21 cellular contexts compared by ENCODE assay signal in genomic region chr1:244995602-244996400, GRCh38.
DNase-seq lines count a peak whose midpoint lies in the region; ATAC-seq, FAIRE-seq and TF ChIP-seq lines count a peak whose summit lies in the region.
"Had no signal": no experiment of that assay in that cellular context is flagged by ENCODE, and none has a peak within 500 bp of the region (broad histone marks: within the 10 kb centered on the region; RNA-seq: fewer than 3 reads in every experiment).

No MANE protein-coding gene starts in this region.

- no peak overlapping the region for H3K4me3 ChIP-seq in body of pancreas
- H3K4me3 ChIP-seq in HepG2 (replicated peaks in 1 of 3; ENCODE audit: insufficient read depth in 1 of 3, low read depth in 2 of 3, low read length in 3 of 3), result no peak overlapping the region
- no peak overlapping the region for H3K4me3 ChIP-seq in pancreas
- H3K4me3 ChIP-seq in Peyer's patch, result no peak overlapping the region
- no peak overlapping the region for H3K4me3 ChIP-seq in thyroid gland (replicated peaks in 1 of 3)
- H3K4me3 ChIP-seq: GM12878, HAP-1 had no signal

- TF ChIP-seq CTCF in body of pancreas (IDR thresholded peaks at IDR 0.05) (no peak), HepG2 (CRISPR knock-in tag; IDR thresholded peaks at IDR 0.05) (no peak), pancreas (IDR thresholded peaks at IDR 0.05) (no peak), Peyer's patch (IDR thresholded peaks at IDR 0.05) (no peak), thyroid gland (IDR thresholded peaks at IDR 0.05) (no peak)

- no peak for TF ChIP-seq RAD21 in HepG2 (CRISPR knock-in tag; IDR thresholded peaks at IDR 0.05)

- H3K9me3 ChIP-seq in body of pancreas, result no peaks in the 10 kb centered on the region
- no peaks in the 10 kb centered on the region for H3K9me3 ChIP-seq in HepG2 (ENCODE audit: low read length)
- H3K9me3 ChIP-seq in pancreas, result no peaks in the 10 kb centered on the region
- no peaks in the 10 kb centered on the region for H3K9me3 ChIP-seq in Peyer's patch
- no peaks in the 10 kb centered on the region for H3K9me3 ChIP-seq in thyroid gland
- H3K9me3 ChIP-seq: BE2C, HAP-1 had no signal

- CTCF ChIA-PET in HepG2 (lab: Yijun Ruan, JAX; ENCODE audit: low intra/inter-chr PET ratio, low total read pairs), result no interaction called here

- H3K27ac ChIP-seq in body of pancreas (peak overlapping the region in 2 of 4 donors; percentile 31 to 40), HepG2 (ENCODE audit: extremely low read length, insufficient read depth, low read length) (no peak overlapping the region), pancreas (no peak overlapping the region), Peyer's patch (no peak overlapping the region), thyroid gland (no peak overlapping the region)
- H3K27ac ChIP-seq: HL-60 had no signal

- WGBS in body of pancreas, 2 donors, result 85 to 88% methylated on average over 11 of the region's 11 CpGs
- WGBS in HepG2 (ENCODE audit: low lambda C conversion rate), result 94% methylated on average over 11 of the region's 11 CpGs
- WGBS in pancreas, 2 donors, result 89 to 93% methylated on average over 11 of the region's 11 CpGs
- WGBS in thyroid gland, 2 donors, result 94 to 96% methylated on average over 11 of the region's 11 CpGs

- H3K79me2 ChIP-seq in HepG2 (ENCODE audit: insufficient read depth, low read length), result no peaks in the 10 kb centered on the region

- H3K36me3 ChIP-seq in body of pancreas (replicated peaks in 1 of 2; ENCODE audit: insufficient read depth in 1 of 2, low read depth in 2 of 2), result no peaks in the 10 kb centered on the region
- H3K36me3 ChIP-seq in HepG2 (replicated peaks in 1 of 2; ENCODE audit: control insufficient read depth in 1 of 2, insufficient read depth in 2 of 2, low read length in 2 of 2), result no peaks in the 10 kb centered on the region
- no peaks in the 10 kb centered on the region for H3K36me3 ChIP-seq in pancreas
- H3K36me3 ChIP-seq in Peyer's patch, result no peaks in the 10 kb centered on the region
- no peaks in the 10 kb centered on the region for H3K36me3 ChIP-seq in thyroid gland
- H3K36me3 ChIP-seq: BE2C, HAP-1 had no signal

- H2AFZ ChIP-seq in HepG2 (ENCODE audit: low read length), result no peak overlapping the region

- H3K4me2 ChIP-seq in HepG2 (ENCODE audit: low read depth, low read length), result no peak overlapping the region

- no peaks in the 10 kb centered on the region for H3K27me3 ChIP-seq in body of pancreas
- no peaks in the 10 kb centered on the region for H3K27me3 ChIP-seq in HepG2 (ENCODE audit: control insufficient read depth in 1 of 2, insufficient read depth in 2 of 2, low read length in 2 of 2)
- H3K27me3 ChIP-seq in pancreas, result no peaks in the 10 kb centered on the region
- H3K27me3 ChIP-seq in Peyer's patch, result no peaks in the 10 kb centered on the region
- H3K27me3 ChIP-seq in thyroid gland, result no peaks in the 10 kb centered on the region
- H3K27me3 ChIP-seq: BE2C had no signal

- no TSS peak for BruUV-seq in HepG2 (replicated peaks; lab: Mats Ljungman, UMichigan)

- ATAC-seq in body of pancreas (peak; percentile 83), HepG2 (no peak), pancreas (peak in 3 of 4 donors; percentile 42 to 48 (median 47)), GM19467 (IDR thresholded peaks at IDR 0.05; ENCODE audit: unreplicated experiment) (no peak)
- ATAC-seq: GM12878 had no signal

- no peaks in the 10 kb centered on the region for H4K20me1 ChIP-seq in HepG2 (ENCODE audit: insufficient read depth, low read length)

- DNase-seq in body of pancreas (no peak), HepG2 (ENCODE audit: low spot score) (no peak), pancreas (no peak), NCI-H146 (lab: John Stamatoyannopoulos, UW) (no peak), Peyer's patch (no peak), thyroid gland (no peak)
- DNase-seq: ACHN; BE2C; C1 segment of cervical spinal cord; CD4-positive, CD25-positive, alpha-beta regulatory T cell; CD8-positive, alpha-beta memory T cell; COR-L47; DMS 273 treated with DMSO at 0.1 percent for 48 hours; DMS53; DND-41; EL had no signal

- no peak for TF ChIP-seq POLR2A in body of pancreas (IDR thresholded peaks at IDR 0.05)
- no peak for TF ChIP-seq POLR2A in HepG2 (IDR thresholded peaks at IDR 0.05; ENCODE audit: insufficient read depth in 1 of 2, low read depth in 2 of 2, low read length in 2 of 2)
- no peak for TF ChIP-seq POLR2A in Peyer's patch (IDR thresholded peaks at IDR 0.05)
- TF ChIP-seq POLR2A in thyroid gland (IDR thresholded peaks at IDR 0.05), result no peak

- no peak overlapping the region for H3K9ac ChIP-seq in HepG2 (ENCODE audit: insufficient read depth, low read depth, low read length)

- TF ChIP-seq EP300 in HepG2 (IDR thresholded peaks at IDR 0.05; ENCODE audit: low read depth in 2 of 2, low read length in 2 of 2) (no peak), HepG2 (CRISPR knock-in tag; IDR thresholded peaks at IDR 0.05; ENCODE audit: borderline replicate concordance) (no peak)

- FAIRE-seq in HepG2 (lab: Jason Lieb, UNC) (no peak), pancreas (lab: Jason Lieb, UNC) (no peak)
- FAIRE-seq: A204.1, GM12878 had no signal

- POLR2A ChIA-PET in HepG2 (lab: Yijun Ruan, JAX), result no interaction called here

- H3K4me1 ChIP-seq in body of pancreas, result peaks cover 20% of the 10 kb centered on the region
- no peaks in the 10 kb centered on the region for H3K4me1 ChIP-seq in HepG2 (ENCODE audit: insufficient read depth, low read length)
- no peaks in the 10 kb centered on the region for H3K4me1 ChIP-seq in pancreas
- H3K4me1 ChIP-seq in Peyer's patch, result no peaks in the 10 kb centered on the region
- H3K4me1 ChIP-seq in thyroid gland, result peaks cover 0 to 7% of the 10 kb centered on the region in 2 donors
- H3K4me1 ChIP-seq: BE2C, HAP-1 had no signal

- in situ Hi-C loops in HepG2 (cut with HindIII; ENCODE audit: extremely low pct_ligation_motif_present, low pct_unique_long_range_greater_than_20kb), result no loop called here

- intact Hi-C loops in body of pancreas (cut with DNase I) (no loop called here), HepG2 (cut with micrococcal nuclease; ENCODE audit: unreplicated experiment) (no loop called here), pancreas (cut with DNase I) (no loop called here), thyroid gland (cut with DNase I) (no loop called here)

TF ChIP-seq in HepG2, 621 proteins besides CTCF, POLR2A, EP300 and RAD21:
- TF ChIP-seq DBP (CRISPR knock-in tag; IDR thresholded peaks at IDR 0.05; ENCODE audit: not compliant biosample characterization) (no peak), BCL6 (CRISPR knock-in tag; IDR thresholded peaks at IDR 0.05) (peak; percentile 76)

Comparison
In these comparisons a context has a peak if more than half of its experiments do, and no peak if none do; other contexts are left out.
1. ATAC-seq: peak in body of pancreas (single experiment) and pancreas (3 of 4); none in HepG2 (single experiment) and GM19467 (single experiment).